In the genomic region with DNA sequence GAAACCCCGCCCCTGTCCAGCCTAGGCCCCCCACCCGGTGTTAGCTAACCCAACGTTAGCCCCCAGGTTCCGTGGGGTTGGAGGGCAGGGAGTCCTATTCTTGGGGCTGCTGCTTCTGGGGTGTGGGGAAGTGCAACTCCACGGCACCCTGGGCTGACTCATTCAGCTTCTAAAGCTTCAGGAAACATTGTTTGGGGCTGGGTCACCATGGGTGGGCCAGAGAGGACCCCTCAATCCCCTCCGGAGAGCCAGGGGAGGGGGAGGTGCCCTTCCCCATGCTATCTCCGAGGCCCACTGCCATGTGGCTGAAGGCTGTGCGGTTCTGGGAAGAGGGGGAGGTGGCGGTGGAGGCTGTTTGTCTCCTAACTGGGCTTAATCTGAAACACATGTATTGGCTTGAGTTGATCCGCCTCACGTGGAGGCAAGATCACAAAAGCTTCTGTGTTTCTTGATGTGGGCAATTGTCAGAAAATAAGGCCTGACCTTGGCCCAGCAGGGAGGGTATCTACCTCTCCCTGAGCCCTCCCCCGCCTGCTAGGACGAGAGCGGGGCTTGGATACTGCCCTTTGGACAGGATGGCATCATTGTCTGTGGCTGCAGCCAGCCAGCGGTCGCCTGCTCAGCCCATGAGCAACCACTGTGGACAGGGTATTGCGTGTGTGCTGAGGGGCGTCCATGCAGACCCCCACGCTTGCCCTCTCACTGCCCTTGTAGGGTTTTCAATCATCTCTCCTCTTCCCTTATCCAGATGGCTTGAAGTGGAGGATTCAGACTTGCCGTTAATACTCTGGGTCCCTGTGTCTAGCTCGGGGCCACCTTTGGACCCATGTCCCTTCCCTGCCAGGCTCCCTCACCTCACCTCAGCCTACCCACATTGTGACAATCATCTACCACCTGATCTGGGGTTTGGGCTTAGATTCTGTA, we compare ENCODE assay signal across 9 cellular contexts. TPM values are rescaled to one million over a fixed set of nuclear protein-coding genes. Genes with fewer than 3 reads are reported as not detected.
DNase-seq lines count a peak whose midpoint lies in the region; ATAC-seq and TF ChIP-seq lines count a peak whose summit lies in the region.
"Had no signal": no experiment of that assay in that cellular context is flagged by ENCODE, and none has a peak within 500 bp of the region (broad histone marks: within the 10 kb centered on the region; RNA-seq: fewer than 3 reads in every experiment).

No MANE protein-coding gene starts in this region.

- ATAC-seq in gastrocnemius medialis, result peak; percentile 49 to 51

- no peaks in the 10 kb centered on the region for H3K36me3 ChIP-seq in cardiac muscle cell
- no peaks in the 10 kb centered on the region for H3K36me3 ChIP-seq in gastrocnemius medialis

- POLR2A ChIA-PET in activated CD4-positive, alpha-beta T cell treated with anti-CD3 and anti-CD28 coated beads, Interleukin-2, amount 10 ng/mL, durations not matched to agents 7 days and 5 days (lab: Charles Lee), result no interaction called here

- TF ChIP-seq POLR2A in gastrocnemius medialis (IDR thresholded peaks at IDR 0.05), result peak; percentile 45 to 50

- H3K27me3 Mint-ChIP-seq in activated CD4-positive, alpha-beta T cell treated with anti-CD3 and anti-CD28 coated beads, Interleukin-2, amount 10 ng/mL, durations not matched to agents 7 days and 5 days, result peaks cover 3% of the 10 kb centered on the region

- TF ChIP-seq CTCF in cardiac muscle cell (IDR thresholded peaks at IDR 0.05; ENCODE audit: low read depth, low read length) (no peak), gastrocnemius medialis (IDR thresholded peaks at IDR 0.05 in 4 of 5, conservative IDR thresholded peaks at IDR 0.05 in 1 of 5) (no peak)

- DNase-seq in activated CD4-positive, alpha-beta T cell treated with anti-CD3 and anti-CD28 coated beads, Interleukin-2, amount 10 ng/mL, durations not matched to agents 7 days and 5 days, result no peak
- no peak for DNase-seq in activated CD4-positive, alpha-beta T cell treated with anti-CD3 and anti-CD28 coated beads for 1 hour
- peak; percentile 30 to 39 for DNase-seq in activated T-cell treated with anti-CD3 and anti-CD28 coated beads, Interleukin-2, amount 50 U/mL, for 48 hours
- DNase-seq in cardiac muscle cell (ENCODE audit: low read depth in 1 of 2, low spot score in 1 of 2), result peak in 1 of 2 donors; percentile 92
- DNase-seq in gastrocnemius medialis, result peak; percentile 71 to 74
- no peak for DNase-seq in NK-92 treated with Interleukin-12 subunit alpha and Interleukin-12 subunit beta, amount 100 ng/mL, for 24 hours (lab: John Stamatoyannopoulos, UW)
- DNase-seq in LoVo (ENCODE audit: low spot score), result no peak
- DNase-seq in globus pallidus (ENCODE audit: low spot score), result no peak

- H3K27me3 ChIP-seq in cardiac muscle cell (no peaks in the 10 kb centered on the region), gastrocnemius medialis (no peaks in the 10 kb centered on the region)

- peak overlapping the region; percentile 97 for H3K27ac Mint-ChIP-seq in activated CD4-positive, alpha-beta T cell treated with anti-CD3 and anti-CD28 coated beads, Interleukin-2, amount 10 ng/mL, durations not matched to agents 7 days and 5 days

- peak overlapping the region; percentile 45 for H3K4me3 Mint-ChIP-seq in activated CD4-positive, alpha-beta T cell treated with anti-CD3 and anti-CD28 coated beads, Interleukin-2, amount 10 ng/mL, durations not matched to agents 7 days and 5 days

- peaks cover 2% of the 10 kb centered on the region for H3K9me3 Mint-ChIP-seq in activated CD4-positive, alpha-beta T cell treated with anti-CD3 and anti-CD28 coated beads, Interleukin-2, amount 10 ng/mL, durations not matched to agents 7 days and 5 days
- H3K9me3 Mint-ChIP-seq: activated naive CD4-positive, alpha-beta T cell treated with anti-CD3 and anti-CD28 coated beads, Interleukin-2, amount 50 U/mL, for 72 hours had no signal

- CTCF ChIA-PET in activated CD4-positive, alpha-beta T cell treated with anti-CD3 and anti-CD28 coated beads, Interleukin-2, amount 10 ng/mL, durations not matched to agents 7 days and 5 days (lab: Charles Lee), result interaction anchor here (0.6 to 1.7 kb wide), 4 partner anchors 10 to 201 kb away, joined by 3 to 4 read pairs (median 3); no protein-coding TSS in a partner anchor

- peaks cover 4% of the 10 kb centered on the region for H3K36me3 Mint-ChIP-seq in activated CD4-positive, alpha-beta T cell treated with anti-CD3 and anti-CD28 coated beads, Interleukin-2, amount 10 ng/mL, durations not matched to agents 7 days and 5 days (ENCODE audit: low read depth)
- H3K36me3 Mint-ChIP-seq: activated naive CD4-positive, alpha-beta T cell treated with anti-CD3 and anti-CD28 coated beads, Interleukin-2, amount 50 U/mL, for 72 hours had no signal

- intact Hi-C loops in gastrocnemius medialis (cut with DNase I; ENCODE audit: low total_unique reads), result loop anchor here (1.0 to 5.0 kb wide), 4 partner anchors 20 to 104 kb away; no protein-coding TSS in a partner anchor

- peaks cover 20% of the 10 kb centered on the region for H3K4me1 ChIP-seq in cardiac muscle cell (ENCODE audit: low read depth)
- H3K4me1 ChIP-seq in gastrocnemius medialis, result peaks cover 39 to 47% of the 10 kb centered on the region in 2 donors

- no peaks in the 10 kb centered on the region for H3K9me3 ChIP-seq in cardiac muscle cell (ENCODE audit: low read depth)
- no peaks in the 10 kb centered on the region for H3K9me3 ChIP-seq in gastrocnemius medialis

- H3K27ac ChIP-seq in cardiac muscle cell (peak overlapping the region; percentile 74), gastrocnemius medialis (peak overlapping the region; percentile 97 to 100 (median 98))

- in situ Hi-C loops in gastrocnemius medialis (cut with MboI; ENCODE audit: low sequenced_read_pairs in 4 of 4), result no loop called here

- H3K4me3 ChIP-seq in cardiac muscle cell (peak overlapping the region; percentile 12), gastrocnemius medialis (peak overlapping the region; percentile 65 to 82 (median 74))

- peaks cover 50% of the 10 kb centered on the region for H3K4me1 Mint-ChIP-seq in activated CD4-positive, alpha-beta T cell treated with anti-CD3 and anti-CD28 coated beads, Interleukin-2, amount 10 ng/mL, durations not matched to agents 7 days and 5 days

RNA-seq across cellular contexts. Expression of a gene that starts 1.3 kb away (rescaled TPM):
- total RNA-seq in activated CD4-positive, alpha-beta T cell treated with anti-CD3 and anti-CD28 coated beads, Interleukin-2, amount 10 ng/mL, durations not matched to agents 7 days and 5 days, result 1 to 10 TPM; 1.3 to 2.0 TPM
- 102 and 134 TPM in 2 replicates for total RNA-seq in cardiac muscle cell
- polyA plus RNA-seq in cardiac muscle cell, result 73.1 and 109 TPM in 2 replicates
- 100 to 1,000 TPM; 554 to 698 (median 631) TPM for total RNA-seq in gastrocnemius medialis

RNA-seq across cellular contexts. Expression of a gene that starts 20.5 kb away (rescaled TPM):
- total RNA-seq in activated CD4-positive, alpha-beta T cell treated with anti-CD3 and anti-CD28 coated beads, Interleukin-2, amount 10 ng/mL, durations not matched to agents 7 days and 5 days, result 1 to 10 TPM in 1 of 2 experiments, under 1 TPM in 1; 0.79 to 1.3 TPM
- total RNA-seq in cardiac muscle cell (2.2 TPM in 1 of 2 replicates, not detected in the other), gastrocnemius medialis (1 to 10 TPM in 3 of 4 donors, under 1 TPM in 1; 0.85 to 6.4 (median 4.3) TPM)
- not detected in 2 replicates for polyA plus RNA-seq in cardiac muscle cell

RNA-seq across cellular contexts. Expression of a gene that starts 38.7 kb away (rescaled TPM):
- 10 to 100 TPM; 50.7 to 57.9 TPM for total RNA-seq in activated CD4-positive, alpha-beta T cell treated with anti-CD3 and anti-CD28 coated beads, Interleukin-2, amount 10 ng/mL, durations not matched to agents 7 days and 5 days
- total RNA-seq in cardiac muscle cell, result 14.2 and 23.1 TPM in 2 replicates
- polyA plus RNA-seq in cardiac muscle cell, result 7.4 and 9.5 TPM in 2 replicates
- 10 to 100 TPM; 22.3 to 61.1 (median 42.7) TPM for total RNA-seq in gastrocnemius medialis

RNA-seq across cellular contexts. Expression of a gene that starts 53.0 kb away (rescaled TPM):
- total RNA-seq in activated CD4-positive, alpha-beta T cell treated with anti-CD3 and anti-CD28 coated beads, Interleukin-2, amount 10 ng/mL, durations not matched to agents 7 days and 5 days, result under 1 TPM; 0.07 to 0.12 TPM
- total RNA-seq in cardiac muscle cell (2.1 and 3.1 TPM in 2 replicates), gastrocnemius medialis (under 1 TPM; 0.66 to 0.95 (median 0.85) TPM)
- polyA plus RNA-seq in cardiac muscle cell, result 0.89 and 1.4 TPM in 2 replicates

Comparison
In these comparisons a context has a peak if more than half of its experiments do, and no peak if none do; other contexts are left out.
1. DNase-seq: peak in activated T-cell treated with anti-CD3 and anti-CD28 coated beads, Interleukin-2, amount 50 U/mL, for 48 hours (2 of 2) and gastrocnemius medialis (2 of 2); none in activated CD4-positive, alpha-beta T cell treated with anti-CD3 and anti-CD28 coated beads, Interleukin-2, amount 10 ng/mL, durations not matched to agents 7 days and 5 days (single experiment), activated CD4-positive, alpha-beta T cell treated with anti-CD3 and anti-CD28 coated beads for 1 hour (single experiment), NK-92 treated with Interleukin-12 subunit alpha and Interleukin-12 subunit beta, amount 100 ng/mL, for 24 hours (single experiment), LoVo (single experiment) and globus pallidus (single experiment).
2. RNA of a gene that starts 1.3 kb away (total RNA-seq): 554 to 698 TPM in gastrocnemius medialis and 102 to 134 TPM in cardiac muscle cell; 1.3 to 2.0 TPM in activated CD4-positive, alpha-beta T cell treated with anti-CD3 and anti-CD28 coated beads, Interleukin-2, amount 10 ng/mL, durations not matched to agents 7 days and 5 days; every median in the first group is over 10 times any median in the second.